ENCODE assay signal across 29 cellular contexts in genomic region chr13:61362522-61362921, GRCh38. TPM values are rescaled to one million over a fixed set of nuclear protein-coding genes. Genes with fewer than 3 reads are reported as not detected.
"Had no signal": no experiment of that assay in that cellular context is flagged by ENCODE, and none has a peak within 500 bp of the region (broad histone marks: within the 10 kb centered on the region; RNA-seq: fewer than 3 reads in every experiment).

No MANE protein-coding gene starts in this region.

- H3K4me1 ChIP-seq: heart left ventricle had no signal

- DNase-seq: activated CD4-positive, alpha-beta T cell treated with anti-CD3 and anti-CD28 coated beads for 48 hours; activated CD4-positive, alpha-beta T cell treated with anti-CD3 and anti-CD28 coated beads, Interleukin-2, amount 50 U/mL, for 1 hour; activated CD4-positive, alpha-beta T cell treated with anti-CD3 and anti-CD28 coated beads, Interleukin-2, amount 50 U/mL, for 48 hours; activated CD8-positive, alpha-beta memory T cell treated with anti-CD3 and anti-CD28 coated beads for 24 hours; activated CD8-positive, alpha-beta T cell treated with anti-CD3 and anti-CD28 coated beads for 36 hours; activated effector memory CD4-positive, alpha-beta T cell treated with Interleukin-2 at 50 U/mL for 16 hours; activated gamma-delta T cell treated with Interleukin-2 at 50 U/mL for 16 hours; activated naive CD4-positive, alpha-beta T cell treated with anti-CD3 and anti-CD28 coated beads, Interleukin-2, amount 50 U/mL, for 16 hours; activated naive CD4-positive, alpha-beta T cell treated with Interleukin-2 at 50 U/mL for 16 hours; activated T-cell treated with anti-CD3 and anti-CD28 coated beads, Interleukin-2, amount 50 U/mL, for 4 hours; amniotic stem cell; anterior cingulate cortex; brain microvascular endothelial cell; dorsolateral prefrontal cortex; effector memory CD4-positive, alpha-beta T cell; endodermal cell; foreskin fibroblast; heart left ventricle; T1000 had no signal

- ATAC-seq: activated CD8-positive, alpha-beta T cell treated with anti-CD3 and anti-CD28 coated beads for 36 hours; activated T-cell treated with anti-CD3 and anti-CD28 coated beads, Interleukin-2, amount 50 U/mL, for 4 hours; activated T-helper 17 cell treated with anti-CD3 and anti-CD28 coated beads, Interleukin-2, amount 50 U/mL, for 72 hours; esophagus mucosa; heart left ventricle; WTC11 had no signal

- H3K4me1 Mint-ChIP-seq: activated T-helper 17 cell treated with anti-CD3 and anti-CD28 coated beads, Interleukin-2, amount 50 U/mL, for 72 hours; central memory CD8-positive, alpha-beta T cell had no signal

- H3K36me3 ChIP-seq: brain microvascular endothelial cell, heart left ventricle had no signal

- H3K27me3 Mint-ChIP-seq: activated CD8-positive, alpha-beta T cell treated with anti-CD3 and anti-CD28 coated beads for 36 hours; activated naive CD8-positive, alpha-beta T cell; activated T-helper 17 cell treated with anti-CD3 and anti-CD28 coated beads, Interleukin-2, amount 50 U/mL, for 72 hours; central memory CD8-positive, alpha-beta T cell; dendritic cell treated with granulocyte-macrophage colony-stimulating factor and Interleukin-4, amounts not matched to agents 40 ng/mL and 50 ng/mL, for 4 days had no signal

- H3K36me3 Mint-ChIP-seq: activated naive CD8-positive, alpha-beta T cell; WTC11 had no signal

- H3K27ac ChIP-seq: brain microvascular endothelial cell, coronary artery, dorsolateral prefrontal cortex, heart left ventricle, VCaP had no signal

- H3K27ac Mint-ChIP-seq: activated CD8-positive, alpha-beta T cell treated with anti-CD3 and anti-CD28 coated beads for 36 hours; activated naive CD8-positive, alpha-beta T cell; activated T-helper 17 cell treated with anti-CD3 and anti-CD28 coated beads, Interleukin-2, amount 50 U/mL, for 72 hours; dendritic cell treated with granulocyte-macrophage colony-stimulating factor and Interleukin-4, amounts not matched to agents 40 ng/mL and 50 ng/mL, for 4 days; endodermal cell; T-helper 1 cell treated with Interleukin-12 subunit alpha and Interleukin-12 subunit beta and Interleukin-4 antibody, amounts not matched to agents 30 μg/mL and 1 μg/mL, for 36 hours; WTC11 had no signal

- H3K4me3 Mint-ChIP-seq: activated CD8-positive, alpha-beta T cell treated with anti-CD3 and anti-CD28 coated beads for 36 hours; activated naive CD8-positive, alpha-beta T cell; activated T-cell treated with anti-CD3 and anti-CD28 coated beads, Interleukin-2, amount 50 U/mL, for 4 hours; activated T-helper 17 cell treated with anti-CD3 and anti-CD28 coated beads, Interleukin-2, amount 50 U/mL, for 72 hours; central memory CD8-positive, alpha-beta T cell; dendritic cell treated with granulocyte-macrophage colony-stimulating factor and Interleukin-4, amounts not matched to agents 40 ng/mL and 50 ng/mL, for 4 days; endodermal cell; T-helper 1 cell treated with Interleukin-12 subunit alpha and Interleukin-12 subunit beta and Interleukin-4 antibody, amounts not matched to agents 30 μg/mL and 1 μg/mL, for 36 hours; WTC11 had no signal

- H3K9me3 Mint-ChIP-seq: endodermal cell, WTC11 had no signal

- H3K27me3 ChIP-seq: brain microvascular endothelial cell, dorsolateral prefrontal cortex, heart left ventricle had no signal

- H3K4me3 ChIP-seq: coronary artery, dorsolateral prefrontal cortex, heart left ventricle had no signal

RNA-seq across cellular contexts. Expression of gene PCDH20, which starts 53.1 kb away (rescaled TPM):
- total RNA-seq: activated CD8-positive, alpha-beta T cell treated with anti-CD3 and anti-CD28 coated beads for 36 hours; activated T-cell treated with anti-CD3 and anti-CD28 coated beads, Interleukin-2, amount 50 U/mL, for 4 hours; activated T-helper 17 cell treated with anti-CD3 and anti-CD28 coated beads, Interleukin-2, amount 50 U/mL, for 72 hours; T-helper 2 cell treated with Interferon-gamma antibody and Interleukin-4, amounts not matched to agents 100 ng/mL and 5 ng/mL, for 36 hours had no signal
